In genomic region chr2:88658890-88659881, GRCh38 we compare ENCODE assay signal across 1 cellular context.
TF ChIP-seq lines count a peak whose summit lies in the region.

No MANE protein-coding gene starts in this region.

TF ChIP-seq in HepG2, 621 proteins besides CTCF, POLR2A, EP300 and RAD21 (continued from another document):
- no peak for TF ChIP-seq HNF1B (CRISPR knock-in tag; IDR thresholded peaks at IDR 0.05)
- TF ChIP-seq SALL1 (CRISPR knock-in tag; IDR thresholded peaks at IDR 0.05) = 0 out of 2 replicates have a peak, but pooled peaks have one; percentile 7
- no peak for TF ChIP-seq BORCS8-MEF2B (CRISPR knock-in tag; IDR thresholded peaks at IDR 0.05)
- no peak for TF ChIP-seq CREBL2 (CRISPR knock-in tag; IDR thresholded peaks at IDR 0.05; ENCODE audit: borderline replicate concordance)
- TF ChIP-seq ZBTB49 (CRISPR knock-in tag; IDR thresholded peaks at IDR 0.05; ENCODE audit: borderline replicate concordance) = 0 out of 2 replicates have a peak, but pooled peaks have one; percentile 33
- no peak; the same call in 1 of the 2 replicates for TF ChIP-seq PHF8 (CRISPR knock-in tag; IDR thresholded peaks at IDR 0.05)
- TF ChIP-seq ZBTB37 (CRISPR knock-in tag; IDR thresholded peaks at IDR 0.05) = no peak
- TF ChIP-seq ZNF142 (CRISPR knock-in tag; IDR thresholded peaks at IDR 0.05) = no peak
- peak; percentile 61 for TF ChIP-seq ZNF501 (CRISPR knock-in tag; IDR thresholded peaks at IDR 0.05)
- TF ChIP-seq ZNF792 (CRISPR knock-in tag; IDR thresholded peaks at IDR 0.05) = no peak
- 0 out of 4 replicates have a peak, but pooled peaks of 1 of the 2 experiments have one; percentile 25 for TF ChIP-seq KLF16 (CRISPR knock-in tag; IDR thresholded peaks at IDR 0.05)
- TF ChIP-seq KAT8 (CRISPR knock-in tag; IDR thresholded peaks at IDR 0.05) = peak; percentile 28; the same call in 1 of the 2 replicates
- 0 out of 2 replicates have a peak, but pooled peaks have one; percentile 43 for TF ChIP-seq ZBTB7B (CRISPR knock-in tag; IDR thresholded peaks at IDR 0.05)
- TF ChIP-seq ZNF761 (CRISPR knock-in tag; conservative IDR thresholded peaks at IDR 0.05) = no peak
- no peak for TF ChIP-seq SP4 (CRISPR knock-in tag; IDR thresholded peaks at IDR 0.05)
- TF ChIP-seq SALL2 (CRISPR knock-in tag; IDR thresholded peaks at IDR 0.05) = no peak
